Comparison of ENCODE assay signal across 14 cellular contexts in genomic region chr12:54019924-54020586, GRCh38. TPM values are rescaled to one million over a fixed set of nuclear protein-coding genes. Genes with fewer than 3 reads are reported as not detected.
A peak's percentile ranks its signal among the peaks of the same experiment; 100 is the strongest.
DNase-seq lines count a peak whose midpoint lies in the region; ATAC-seq and TF ChIP-seq lines count a peak whose summit lies in the region.
"Had no signal": no experiment of that assay in that cellular context is flagged by ENCODE, and none has a peak within 500 bp of the region (broad histone marks: within the 10 kb centered on the region; RNA-seq: fewer than 3 reads in every experiment).

No MANE protein-coding gene starts in this region.

- H3K4me3 ChIP-seq in uterus: peak overlapping the region in 1 of 2 donors; percentile 49
- H3K4me3 ChIP-seq: colonic mucosa had no signal

- peak overlapping the region; percentile 84 for H3K27ac ChIP-seq in uterus
- H3K27ac ChIP-seq: colonic mucosa, vagina had no signal

- DNase-seq in activated naive CD4-positive, alpha-beta T cell treated with anti-CD3 and anti-CD28 coated beads for 36 hours: no peak
- DNase-seq in activated naive CD4-positive, alpha-beta T cell treated with anti-CD3 and anti-CD28 coated beads, Interleukin-2, amount 50 U/mL, for 16 hours: no peak
- DNase-seq in left kidney (ENCODE audit: low read depth, low spot score): peak; percentile 63
- DNase-seq in uterus: no peak
- no peak for DNase-seq in activated CD4-positive, alpha-beta T cell treated with anti-CD3 and anti-CD28 coated beads for 48 hours
- DNase-seq: colonic mucosa, head of caudate nucleus, NCI-H524 treated with DMSO at 0.1 percent for 48 hours had no signal

- no peak overlapping the region for H3K4me3 Mint-ChIP-seq in activated naive CD4-positive, alpha-beta T cell treated with anti-CD3 and anti-CD28 coated beads for 36 hours
- H3K4me3 Mint-ChIP-seq in brain: peak overlapping the region; percentile 36 to 89 (median 76)
- H3K4me3 Mint-ChIP-seq: activated T-helper 17 cell treated with anti-CD3 and anti-CD28 coated beads, Interleukin-2, amount 50 U/mL, for 72 hours had no signal

- CTCF ChIA-PET in activated naive CD4-positive, alpha-beta T cell treated with anti-CD3 and anti-CD28 coated beads for 36 hours (lab: Charles Lee): interaction anchor here (0.6 kb wide), 1 partner anchor 12 kb away, joined by 4 read pairs; no protein-coding TSS in a partner anchor

- peaks cover 21% of the 10 kb centered on the region for H3K4me1 Mint-ChIP-seq in activated naive CD4-positive, alpha-beta T cell treated with anti-CD3 and anti-CD28 coated beads for 36 hours (ENCODE audit: low read depth)
- H3K4me1 Mint-ChIP-seq in brain: peaks cover 43% of the 10 kb centered on the region

- H3K27me3 Mint-ChIP-seq in activated naive CD4-positive, alpha-beta T cell treated with anti-CD3 and anti-CD28 coated beads for 36 hours (ENCODE audit: low read depth): peaks cover 75% of the 10 kb centered on the region
- peaks cover 98% of the 10 kb centered on the region for H3K27me3 Mint-ChIP-seq in brain

- H3K27me3 ChIP-seq in uterus: peaks cover 0 to 13% of the 10 kb centered on the region in 2 donors

- H3K9me3 Mint-ChIP-seq in activated naive CD4-positive, alpha-beta T cell treated with anti-CD3 and anti-CD28 coated beads for 36 hours: no peaks in the 10 kb centered on the region
- H3K9me3 Mint-ChIP-seq in brain: peaks cover 0 to 3% (median 0%) of the 10 kb centered on the region in 5 experiments
- H3K9me3 Mint-ChIP-seq: activated T-helper 17 cell treated with anti-CD3 and anti-CD28 coated beads, Interleukin-2, amount 50 U/mL, for 72 hours had no signal

- peak overlapping the region; percentile 50 for H3K27ac Mint-ChIP-seq in activated naive CD4-positive, alpha-beta T cell treated with anti-CD3 and anti-CD28 coated beads for 36 hours
- peak overlapping the region in 3 of 5 experiments; percentile 71 to 93 (median 91) for H3K27ac Mint-ChIP-seq in brain
- H3K27ac Mint-ChIP-seq: activated T-helper 17 cell treated with anti-CD3 and anti-CD28 coated beads, Interleukin-2, amount 50 U/mL, for 72 hours had no signal

- TF ChIP-seq CTCF in brain (conservative IDR thresholded peaks at IDR 0.05) (no peak), uterus (IDR thresholded peaks at IDR 0.05) (no peak)

- H3K36me3 ChIP-seq in uterus: no peaks in the 10 kb centered on the region
- H3K36me3 ChIP-seq: colonic mucosa, vagina had no signal

- H3K36me3 Mint-ChIP-seq in activated naive CD4-positive, alpha-beta T cell treated with anti-CD3 and anti-CD28 coated beads for 36 hours (ENCODE audit: low read depth): no peaks in the 10 kb centered on the region
- H3K36me3 Mint-ChIP-seq in brain: no peaks in the 10 kb centered on the region

- intact Hi-C loops in activated naive CD4-positive, alpha-beta T cell treated with anti-CD3 and anti-CD28 coated beads for 36 hours (cut with micrococcal nuclease): loop anchor here (5.0 kb wide), 1 partner anchor 347 kb away; no protein-coding TSS in a partner anchor
- intact Hi-C loops in uterus (cut with DNase I; ENCODE audit: low total_unique reads): no loop called here

- H3K4me1 ChIP-seq in uterus: no peaks in the 10 kb centered on the region

- H3K9me3 ChIP-seq in uterus: no peaks in the 10 kb centered on the region
- H3K9me3 ChIP-seq: colonic mucosa, vagina had no signal

- no peak for TF ChIP-seq POLR2A in uterus (IDR thresholded peaks at IDR 0.05)

- ATAC-seq in GM19035 (IDR thresholded peaks at IDR 0.05; ENCODE audit: unreplicated experiment) (no peak), HG03097 (IDR thresholded peaks at IDR 0.05; ENCODE audit: low FRiP score, unreplicated experiment) (no peak)
- ATAC-seq: activated T-helper 17 cell treated with anti-CD3 and anti-CD28 coated beads, Interleukin-2, amount 50 U/mL, for 72 hours had no signal

RNA-seq across cellular contexts. Expression of gene HOXC6, which starts 8.2 kb away (rescaled TPM):
- not detected for total RNA-seq in activated naive CD4-positive, alpha-beta T cell treated with anti-CD3 and anti-CD28 coated beads for 36 hours
- not detected for polyA plus RNA-seq in brain (ENCODE audit: insufficient read depth, low read depth, low replicate concordance)
- 10 to 100 TPM in 1 of 4 donors, 1 to 10 TPM in 2, not detected in 1; 1.2 to 20.4 (median 2.1) TPM for total RNA-seq in uterus
- total RNA-seq: activated T-helper 17 cell treated with anti-CD3 and anti-CD28 coated beads, Interleukin-2, amount 50 U/mL, for 72 hours; vagina had no signal

RNA-seq across cellular contexts. Expression of gene HOXC8, which starts 11.3 kb away (rescaled TPM):
- not detected for total RNA-seq in activated naive CD4-positive, alpha-beta T cell treated with anti-CD3 and anti-CD28 coated beads for 36 hours
- not detected for polyA plus RNA-seq in brain (ENCODE audit: insufficient read depth, low read depth, low replicate concordance)
- 1 to 10 TPM in 1 of 4 donors, under 1 TPM in 2, not detected in 1; 0.29 to 7.2 (median 0.35) TPM for total RNA-seq in uterus
- total RNA-seq: activated T-helper 17 cell treated with anti-CD3 and anti-CD28 coated beads, Interleukin-2, amount 50 U/mL, for 72 hours; colonic mucosa; vagina had no signal

RNA-seq across cellular contexts. Expression of gene HOXC5, which starts 12.8 kb away (rescaled TPM):
- total RNA-seq in activated naive CD4-positive, alpha-beta T cell treated with anti-CD3 and anti-CD28 coated beads for 36 hours: not detected
- polyA plus RNA-seq in brain (ENCODE audit: insufficient read depth, low read depth, low replicate concordance): not detected
- 10 to 100 TPM in 1 of 4 donors, 1 to 10 TPM in 1, not detected in 2; 3.5 to 10.2 TPM for total RNA-seq in uterus
- total RNA-seq: activated T-helper 17 cell treated with anti-CD3 and anti-CD28 coated beads, Interleukin-2, amount 50 U/mL, for 72 hours; colonic mucosa; vagina had no signal
- polyA plus RNA-seq: BJ had no signal

RNA-seq across cellular contexts. Expression of gene HOXC9, which starts 20.1 kb away (rescaled TPM):
- total RNA-seq in activated naive CD4-positive, alpha-beta T cell treated with anti-CD3 and anti-CD28 coated beads for 36 hours: not detected
- polyA plus RNA-seq in brain (ENCODE audit: insufficient read depth, low read depth, low replicate concordance): not detected
- 1 to 10 TPM in 3 of 4 donors, not detected in 1; 1.5 to 7.8 (median 1.7) TPM for total RNA-seq in uterus
- total RNA-seq: activated T-helper 17 cell treated with anti-CD3 and anti-CD28 coated beads, Interleukin-2, amount 50 U/mL, for 72 hours; colonic mucosa; vagina had no signal

RNA-seq across cellular contexts. Expression of gene HOXC4, which starts 33.6 kb away (rescaled TPM):
- total RNA-seq in activated naive CD4-positive, alpha-beta T cell treated with anti-CD3 and anti-CD28 coated beads for 36 hours: under 1 TPM in 1 of 2 experiments, not detected in 1; 0.12 TPM
- not detected for polyA plus RNA-seq in brain (ENCODE audit: insufficient read depth, low read depth, low replicate concordance)
- 10 to 100 TPM in 1 of 4 donors, 1 to 10 TPM in 1, under 1 TPM in 1, not detected in 1; 0.83 to 28.6 (median 1.2) TPM for total RNA-seq in uterus
- total RNA-seq: colonic mucosa had no signal
